28 cellular contexts compared by ENCODE assay signal in genomic region chr4:38683265-38683664, GRCh38. TPM values are rescaled to one million over a fixed set of nuclear protein-coding genes. Genes with fewer than 3 reads are reported as not detected.
DNase-seq lines count a peak whose midpoint lies in the region; ATAC-seq and TF ChIP-seq lines count a peak whose summit lies in the region.
"Had no signal": no experiment of that assay in that cellular context is flagged by ENCODE, and none has a peak within 500 bp of the region (broad histone marks: within the 10 kb centered on the region; RNA-seq: fewer than 3 reads in every experiment).

No MANE protein-coding gene starts in this region.

- no peak for DNase-seq in CD8-positive, alpha-beta T cell
- DNase-seq in NB4 (ENCODE audit: low read depth): peak; percentile 35
- no peak for DNase-seq in adipocyte (ENCODE audit: low read depth)
- no peak for DNase-seq in natural killer cell treated with Interleukin-12 subunit alpha and Interleukin-12 subunit beta and Interleukin-15 and Interleukin-18, amount 100 ng/mL, for 72 hours (ENCODE audit: low spot score)
- no peak for DNase-seq in DMS 273 (lab: John Stamatoyannopoulos, UW; ENCODE audit: unreplicated experiment)
- DNase-seq in NCI-H1436 (lab: John Stamatoyannopoulos, UW): no peak
- DNase-seq: activated naive CD4-positive, alpha-beta T cell treated with Interleukin-2 at 50 U/mL for 16 hours; activated T-cell treated with anti-CD3 and anti-CD28 coated beads, Interleukin-2, amount 50 U/mL, for 4 hours; C1 segment of cervical spinal cord; central memory CD4-positive, alpha-beta T cell; GM23248; HFFc6; left ventricle myocardium inferior; midbrain; NCI-H146; NCI-H2107; NCI-H446; NCI-H82; right cardiac atrium; stimulated activated CD4-positive, alpha-beta T cell treated with anti-CD3 and anti-CD28 coated beads, Interleukin-2, amount 100 ng/mL, for 48 hours had no signal

- no peaks in the 10 kb centered on the region for H3K27me3 Mint-ChIP-seq in CD8-positive, alpha-beta T cell (ENCODE audit: low read depth)
- no peaks in the 10 kb centered on the region for H3K27me3 Mint-ChIP-seq in natural killer cell treated with Interleukin-12 subunit alpha and Interleukin-12 subunit beta and Interleukin-15 and Interleukin-18, amount 100 ng/mL, for 72 hours
- H3K27me3 Mint-ChIP-seq: dendritic cell treated with granulocyte-macrophage colony-stimulating factor and Interleukin-4, amounts not matched to agents 40 ng/mL and 50 ng/mL, for 4 days had no signal

- H3K4me3 ChIP-seq in CD8-positive, alpha-beta T cell (ENCODE audit: low read depth, low read length): no peak overlapping the region
- H3K4me3 ChIP-seq in NB4 (ENCODE audit: low read depth, low read length) (no peak overlapping the region), adipocyte (ENCODE audit: low read length) (no peak overlapping the region)
- H3K4me3 ChIP-seq: GM23248, left ventricle myocardium inferior, SJSA1, vagina had no signal

- no peaks in the 10 kb centered on the region for H3K27me3 ChIP-seq in CD8-positive, alpha-beta T cell (ENCODE audit: insufficient read depth, low read length)
- H3K27me3 ChIP-seq in adipocyte (replicated peaks; ENCODE audit: control insufficient read depth, insufficient read depth, low read length): no peaks in the 10 kb centered on the region
- H3K27me3 ChIP-seq: SJSA1, vagina had no signal

- no peaks in the 10 kb centered on the region for H3K9me3 ChIP-seq in CD8-positive, alpha-beta T cell (ENCODE audit: low read length)
- H3K9me3 ChIP-seq in adipocyte (ENCODE audit: control insufficient read depth, low read length): no peaks in the 10 kb centered on the region
- H3K9me3 ChIP-seq: left ventricle myocardium inferior, SJSA1, vagina had no signal

- no peak overlapping the region for H3K27ac ChIP-seq in CD8-positive, alpha-beta T cell (ENCODE audit: low read depth, low read length)
- H3K27ac ChIP-seq: GM23248, KMS-11, left ventricle myocardium inferior, parathyroid adenoma, SJSA1, vagina had no signal

- peaks cover 67% of the 10 kb centered on the region for H3K4me1 ChIP-seq in CD8-positive, alpha-beta T cell (ENCODE audit: insufficient read depth, low read length)
- H3K4me1 ChIP-seq in adipocyte (ENCODE audit: control insufficient read depth, insufficient read depth, low read length): peaks cover 72% of the 10 kb centered on the region

- CTCF ChIA-PET in CD8-positive, alpha-beta T cell (lab: Charles Lee): interaction anchor here (0.6 to 2.3 kb wide), 7 partner anchors 8 to 507 kb away, joined by 3 to 8 read pairs (median 4); no protein-coding TSS in a partner anchor

- ATAC-seq in CD8-positive, alpha-beta T cell: no peak
- ATAC-seq in natural killer cell treated with Interleukin-12 subunit alpha and Interleukin-12 subunit beta and Interleukin-15 and Interleukin-18, amount 100 ng/mL, for 72 hours: no peak
- no peak for ATAC-seq in GM18909 (IDR thresholded peaks at IDR 0.05; ENCODE audit: poor library complexity, unreplicated experiment)
- no peak for ATAC-seq in HG03135 (IDR thresholded peaks at IDR 0.05; ENCODE audit: unreplicated experiment)
- ATAC-seq: activated T-cell treated with anti-CD3 and anti-CD28 coated beads, Interleukin-2, amount 50 U/mL, for 4 hours; right cardiac atrium had no signal

- peak overlapping the region; percentile 22 for H3K27ac Mint-ChIP-seq in CD8-positive, alpha-beta T cell
- peak overlapping the region; percentile 79 to 87 for H3K27ac Mint-ChIP-seq in natural killer cell treated with Interleukin-12 subunit alpha and Interleukin-12 subunit beta and Interleukin-15 and Interleukin-18, amount 100 ng/mL, for 72 hours
- H3K27ac Mint-ChIP-seq: dendritic cell treated with granulocyte-macrophage colony-stimulating factor and Interleukin-4, amounts not matched to agents 40 ng/mL and 50 ng/mL, for 4 days; HFFc6; T-helper 1 cell treated with Interleukin-12 subunit alpha and Interleukin-12 subunit beta and Interleukin-4 antibody, amounts not matched to agents 30 μg/mL and 1 μg/mL, for 36 hours had no signal

- no peak for TF ChIP-seq POLR2A in NB4 (IDR thresholded peaks at IDR 0.05; ENCODE audit: extremely low read depth, insufficient read length)

- no peaks in the 10 kb centered on the region for H3K9me3 Mint-ChIP-seq in CD8-positive, alpha-beta T cell
- no peaks in the 10 kb centered on the region for H3K9me3 Mint-ChIP-seq in natural killer cell treated with Interleukin-12 subunit alpha and Interleukin-12 subunit beta and Interleukin-15 and Interleukin-18, amount 100 ng/mL, for 72 hours
- H3K9me3 Mint-ChIP-seq: activated T-cell treated with anti-CD3 and anti-CD28 coated beads, Interleukin-2, amount 50 U/mL, for 4 hours; dendritic cell treated with granulocyte-macrophage colony-stimulating factor and Interleukin-4, amounts not matched to agents 40 ng/mL and 50 ng/mL, for 4 days; HFFc6; T-helper 1 cell treated with Interleukin-12 subunit alpha and Interleukin-12 subunit beta and Interleukin-4 antibody, amounts not matched to agents 30 μg/mL and 1 μg/mL, for 36 hours had no signal

- H3K4me1 Mint-ChIP-seq in CD8-positive, alpha-beta T cell (ENCODE audit: low read depth): peaks cover 90% of the 10 kb centered on the region
- peaks cover 69 to 77% of the 10 kb centered on the region in 2 donors for H3K4me1 Mint-ChIP-seq in natural killer cell treated with Interleukin-12 subunit alpha and Interleukin-12 subunit beta and Interleukin-15 and Interleukin-18, amount 100 ng/mL, for 72 hours (ENCODE audit: low read depth in 2 of 2)

- TF ChIP-seq CTCF in CD8-positive, alpha-beta T cell (IDR thresholded peaks at IDR 0.05): no peak
- TF ChIP-seq CTCF in NB4 (IDR thresholded peaks at IDR 0.05; ENCODE audit: low read depth, low read length): no peak

- intact Hi-C loops in CD8-positive, alpha-beta T cell (cut with DNase I, micrococcal nuclease): no loop called here

- POLR2A ChIA-PET in CD8-positive, alpha-beta T cell (lab: Charles Lee): interaction anchor here (0.7 to 1.3 kb wide), 7 partner anchors 8 to 356 kb away, joined by 3 to 5 read pairs (median 4); no protein-coding TSS in a partner anchor

- H3K36me3 Mint-ChIP-seq in CD8-positive, alpha-beta T cell: peaks cover 80% of the 10 kb centered on the region
- H3K36me3 Mint-ChIP-seq in natural killer cell treated with Interleukin-12 subunit alpha and Interleukin-12 subunit beta and Interleukin-15 and Interleukin-18, amount 100 ng/mL, for 72 hours: peaks cover 23% of the 10 kb centered on the region

- peak overlapping the region; percentile 32 for H3K4me3 Mint-ChIP-seq in CD8-positive, alpha-beta T cell
- no peak overlapping the region for H3K4me3 Mint-ChIP-seq in natural killer cell treated with Interleukin-12 subunit alpha and Interleukin-12 subunit beta and Interleukin-15 and Interleukin-18, amount 100 ng/mL, for 72 hours
- H3K4me3 Mint-ChIP-seq: dendritic cell treated with granulocyte-macrophage colony-stimulating factor and Interleukin-4, amounts not matched to agents 40 ng/mL and 50 ng/mL, for 4 days; HFFc6; T-helper 1 cell treated with Interleukin-12 subunit alpha and Interleukin-12 subunit beta and Interleukin-4 antibody, amounts not matched to agents 30 μg/mL and 1 μg/mL, for 36 hours had no signal

- peaks cover 8% of the 10 kb centered on the region for H3K36me3 ChIP-seq in CD8-positive, alpha-beta T cell (ENCODE audit: insufficient read depth, low read length)
- H3K36me3 ChIP-seq in adipocyte (ENCODE audit: control insufficient read depth, insufficient read depth, low read length, severe bottlenecking): peaks cover 28% of the 10 kb centered on the region

- peak overlapping the region; percentile 30 for H3K9ac ChIP-seq in adipocyte (ENCODE audit: low read length)
- H3K9ac ChIP-seq: GM23248, KMS-11, parathyroid adenoma had no signal

RNA-seq across cellular contexts. Expression of gene KLF3, which starts 19.3 kb away (rescaled TPM):
- 100 to 1,000 TPM; 181 to 194 TPM for total RNA-seq in CD8-positive, alpha-beta T cell
- 10 to 100 TPM; 68.6 to 68.9 TPM for total RNA-seq in natural killer cell treated with Interleukin-12 subunit alpha and Interleukin-12 subunit beta and Interleukin-15 and Interleukin-18, amount 100 ng/mL, for 72 hours
